Comparison of ENCODE assay signal across 8 cellular contexts in the genomic region with DNA sequence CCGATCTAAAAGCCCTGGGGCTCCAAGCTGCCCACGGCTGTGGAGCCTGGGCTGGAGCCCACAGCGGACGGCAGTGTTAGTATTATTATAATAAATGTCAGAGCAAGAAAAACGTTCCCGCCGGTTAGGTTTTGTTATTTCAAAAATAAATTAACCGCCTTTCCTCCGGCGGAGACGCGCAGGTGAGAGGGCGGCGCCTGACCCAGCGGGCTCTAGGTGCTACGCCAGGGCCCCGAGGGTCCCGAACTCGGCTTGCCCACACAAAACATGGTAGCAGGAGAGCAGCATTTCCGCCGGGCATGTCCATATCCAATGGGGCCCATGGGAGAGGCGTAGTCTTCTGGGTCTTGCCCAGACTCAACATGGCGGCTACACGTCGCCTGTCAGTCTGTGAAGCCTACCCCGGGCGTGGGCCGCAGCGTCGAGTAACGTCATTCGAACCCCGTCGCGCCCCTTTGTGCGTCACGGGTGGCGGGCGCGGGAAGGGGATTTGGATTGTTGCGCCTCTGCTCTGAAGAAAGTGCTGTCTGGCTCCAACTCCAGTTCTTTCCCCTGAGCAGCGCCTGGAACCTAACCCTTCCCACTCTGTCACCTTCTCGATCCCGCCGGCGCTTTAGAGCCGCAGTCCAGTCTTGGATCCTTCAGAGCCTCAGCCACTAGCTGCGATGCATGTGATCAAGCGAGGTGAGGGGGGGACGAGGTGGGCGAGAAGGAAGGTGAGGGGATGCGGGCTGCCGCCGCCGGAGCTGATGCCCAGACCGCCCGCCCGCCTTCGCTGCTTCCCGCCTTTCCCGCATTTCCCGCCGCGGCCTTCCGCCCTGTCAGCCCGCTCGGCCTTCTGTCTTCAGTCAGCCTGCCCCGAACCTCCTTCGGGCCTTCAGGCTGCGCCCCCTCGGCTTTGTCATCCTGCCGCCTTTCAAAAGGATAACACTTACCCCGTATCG. TPM values are rescaled to one million over a fixed set of nuclear protein-coding genes. Genes with fewer than 3 reads are reported as not detected.
A peak's percentile ranks its signal among the peaks of the same experiment; 100 is the strongest.
DNase-seq lines count a peak whose midpoint lies in the region; ATAC-seq and TF ChIP-seq lines count a peak whose summit lies in the region.

A gene (plus strand): TSS at position 452 of the 944 bp plus-strand sequence. CDS start 214 bp downstream, at position 666.

- DNase-seq in AG10803 (ENCODE audit: low read depth) (peak; percentile 96), NCI-H460 (ENCODE audit: extremely low read depth, low read depth) (peak; percentile 92), cerebellar nuclear complex (lab: John Stamatoyannopoulos, UW) (peak; percentile 87 to 90), islet precursor cell (peak; percentile 99)
- DNase-seq in activated CD4-positive, CD25-positive, alpha-beta regulatory T cell treated with anti-CD3 and anti-CD28 coated beads, Interleukin-2, amount 50 U/mL, for 72 hours = peak; percentile 91
- DNase-seq in stimulated activated CD4-positive, alpha-beta T cell treated with anti-CD3 and anti-CD28 coated beads, Interleukin-12 subunit alpha, Interleukin-12 subunit beta, amount 100 ng/mL, for 48 hours (ENCODE audit: low read depth in 2 of 3, low spot score in 1 of 3) = peak; percentile 90 to 93 (median 92)

- ATAC-seq in GM19043 (IDR thresholded peaks at IDR 0.05; ENCODE audit: low read depth, unreplicated experiment) (peak; percentile 95), HG03378 (IDR thresholded peaks at IDR 0.05; ENCODE audit: unreplicated experiment) (peak; percentile 86)

- no peak for TF ChIP-seq CTCF in AG10803 (conservative IDR thresholded peaks at IDR 0.05; ENCODE audit: low read length)

- peak within 1 kb of the TSS; percentile 95 for H3K4me3 ChIP-seq in AG10803 (ENCODE audit: low read length)

RNA-seq across cellular contexts. Expression of the gene that starts here (rescaled TPM):
- 69.2 and 73.9 TPM in 2 replicates for total RNA-seq in NCI-H460 (2014; rRNA removed; shearing (Covaris generic))
- polyA plus RNA-seq in NCI-H460 (2014; cell fraction: nucleus; rRNA removed) = 77.5 and 240 TPM in 2 replicates

Comparison
In these comparisons a context has a peak if more than half of its experiments do, and no peak if none do; other contexts are left out.
1. Peak in every context shown above with its lines: DNase-seq, ATAC-seq and H3K4me3 ChIP-seq.